ENCODE assay signal across 1 cellular context in genomic region chr6:160883560-160883959, GRCh38.
TF ChIP-seq lines count a peak whose summit lies in the region.

No MANE protein-coding gene starts in this region.

TF ChIP-seq in H1, 55 proteins besides CTCF, POLR2A, EP300 and RAD21 (continued from another document):
- TF ChIP-seq CHD7 (IDR thresholded peaks at IDR 0.05; ENCODE audit: insufficient replicate concordance, low read length) (no peak), SIN3A (conservative IDR thresholded peaks at IDR 0.05 in 1 of 2, IDR thresholded peaks at IDR 0.05 in 1 of 2; ENCODE audit: low read depth in 1 of 2, low read length in 2 of 2) (no peak), NRF1 (IDR thresholded peaks at IDR 0.05; ENCODE audit: low read depth, low read length) (no peak), CHD2 (IDR thresholded peaks at IDR 0.05; ENCODE audit: low read length) (no peak), PHF8 (conservative IDR thresholded peaks at IDR 0.05; ENCODE audit: low read depth, low read length) (no peak), BRCA1 (IDR thresholded peaks at IDR 0.05; ENCODE audit: low read depth, low read length) (no peak), ZNF274 (IDR thresholded peaks at IDR 0.05; ENCODE audit: borderline replicate concordance, extremely low read depth, low read length) (no peak), SP2 (IDR thresholded peaks at IDR 0.05; ENCODE audit: low read length) (no peak), NANOG (IDR thresholded peaks at IDR 0.05; ENCODE audit: insufficient read depth, low read depth, low read length, poor library complexity, severe bottlenecking) (no peak), RNF2 (IDR thresholded peaks at IDR 0.05; ENCODE audit: borderline replicate concordance, low read depth, low read length, missing control alignments, poor library complexity, severe bottlenecking) (no peak), JUND (IDR thresholded peaks at IDR 0.05; ENCODE audit: low read length) (no peak), SP4 (IDR thresholded peaks at IDR 0.05; ENCODE audit: low read length) (no peak), TAF7 (optimal IDR thresholded peaks at IDR 0.05; ENCODE audit: borderline replicate concordance, low read depth, low read length) (no peak), MAFK (IDR thresholded peaks at IDR 0.05; ENCODE audit: low read depth, low read length) (no peak)
